Comparison of ENCODE assay signal across 19 cellular contexts in genomic region chr20:58991720-58992119, GRCh38. TPM values are rescaled to one million over a fixed set of nuclear protein-coding genes. Genes with fewer than 3 reads are reported as not detected.
DNase-seq lines count a peak whose midpoint lies in the region; FAIRE-seq and TF ChIP-seq lines count a peak whose summit lies in the region.
"Had no signal": no experiment of that assay in that cellular context is flagged by ENCODE, and none has a peak within 500 bp of the region (broad histone marks: within the 10 kb centered on the region; RNA-seq: fewer than 3 reads in every experiment).

No MANE protein-coding gene starts in this region.

- peak; percentile 17 for DNase-seq in activated CD8-positive, alpha-beta memory T cell treated with anti-CD3 and anti-CD28 coated beads, Interleukin-2, amount 50 U/mL, for 48 hours
- no peak for DNase-seq in activated CD8-positive, alpha-beta memory T cell treated with anti-CD3 and anti-CD28 coated beads, Interleukin-2, amount 50 U/mL, for 4 hours
- DNase-seq in kidney: peak; percentile 19
- DNase-seq in substantia nigra (lab: John Stamatoyannopoulos, UW): peak in 2 of 49 donors; percentile 10 to 18
- no peak for DNase-seq in KG1 (lab: John Stamatoyannopoulos, UW)
- DNase-seq in mucosa of gallbladder (ENCODE audit: low spot score): no peak
- DNase-seq: activated naive CD4-positive, alpha-beta T cell treated with anti-CD3 and anti-CD28 coated beads for 36 hours; CD4-positive, CD25-positive, alpha-beta regulatory T cell; colonic mucosa; Kasumi-1; NCI-H82; stimulated activated naive CD8-positive, alpha-beta T cell treated with anti-CD3 and anti-CD28 coated beads, Interleukin-15, Interleukin-2, amounts not matched to agents 100 U/mL and 50 U/mL, for 24 hours; T-cell had no signal

- H3K27ac ChIP-seq in kidney (ENCODE audit: low read depth in 2 of 2, low read length in 2 of 2) (no peak overlapping the region), substantia nigra (ENCODE audit: low read depth, low read length, poor library complexity, severe bottlenecking) (peak overlapping the region; percentile 17)
- H3K27ac ChIP-seq: colonic mucosa, epithelial cell of prostate, VCaP had no signal

- no peak overlapping the region for H3K9ac ChIP-seq in kidney (ENCODE audit: low read length in 2 of 2)

- peaks cover 11 to 20% of the 10 kb centered on the region in 2 donors for H3K4me1 ChIP-seq in kidney (ENCODE audit: control insufficient read depth in 1 of 2, insufficient read depth in 1 of 2, low read depth in 1 of 2, low read length in 2 of 2)
- H3K4me1 ChIP-seq: colonic mucosa had no signal

- FAIRE-seq in kidney (lab: Jason Lieb, UNC): no peak

- H3K9me3 ChIP-seq in kidney (ENCODE audit: control insufficient read depth in 1 of 2, low read length in 2 of 2): no peaks in the 10 kb centered on the region
- H3K9me3 ChIP-seq: colonic mucosa had no signal

- H3K4me3 ChIP-seq in kidney (ENCODE audit: low read length in 2 of 2): no peak overlapping the region
- H3K4me3 ChIP-seq: colonic mucosa, GM23338, lung had no signal

- peaks cover 59 to 85% of the 10 kb centered on the region in 2 donors for H3K36me3 ChIP-seq in kidney (ENCODE audit: control insufficient read depth in 1 of 2, insufficient read depth in 2 of 2, low read length in 2 of 2)

- TF ChIP-seq CTCF in kidney (IDR thresholded peaks at IDR 0.05; ENCODE audit: borderline replicate concordance, extremely low read depth, insufficient read depth): no peak

- intact Hi-C loops in kidney (cut with DNase I): no loop called here

RNA-seq across cellular contexts. Expression of gene NELFCD, which starts 10.7 kb away (rescaled TPM):
- total RNA-seq in kidney: 50.2 TPM
- 63.4 TPM for polyA plus RNA-seq in kidney (ENCODE audit: insufficient read depth, low read depth, low replicate concordance)
- total RNA-seq in mucosa of gallbladder: 55.2 TPM

RNA-seq across cellular contexts. Expression of gene CTSZ, which starts 15.3 kb away (rescaled TPM):
- total RNA-seq in kidney (200 TPM), mucosa of gallbladder (101 TPM)
- 234 TPM for polyA plus RNA-seq in kidney (ENCODE audit: insufficient read depth, low read depth, low replicate concordance)

RNA-seq across cellular contexts. Expression of gene TUBB1, which starts 27.5 kb away (rescaled TPM):
- total RNA-seq in kidney: not detected
- 0.17 TPM for polyA plus RNA-seq in kidney (ENCODE audit: insufficient read depth, low read depth, low replicate concordance)
- 0.09 TPM for total RNA-seq in mucosa of gallbladder
- total RNA-seq: A673; activated CD8-positive, alpha-beta memory T cell treated with anti-CD3 and anti-CD28 coated beads for 36 hours; activated naive CD4-positive, alpha-beta T cell treated with anti-CD3 and anti-CD28 coated beads for 36 hours; colonic mucosa; GM23338 had no signal
- polyA plus RNA-seq: GM23338 had no signal

RNA-seq across cellular contexts. Expression of gene ATP5F1E, which starts 40.4 kb away (rescaled TPM):
- total RNA-seq in kidney (67.7 TPM), mucosa of gallbladder (60.1 TPM)
- 251 TPM for polyA plus RNA-seq in kidney (ENCODE audit: insufficient read depth, low read depth, low replicate concordance)

RNA-seq across cellular contexts. Expression of gene PRELID3B, which starts 50.9 kb away (rescaled TPM):
- total RNA-seq in kidney (38.5 TPM), mucosa of gallbladder (35.0 TPM)
- 26.4 TPM for polyA plus RNA-seq in kidney (ENCODE audit: insufficient read depth, low read depth, low replicate concordance)

Comparison
In these comparisons a context has a peak if more than half of its experiments do, and no peak if none do; other contexts are left out.
1. DNase-seq: peak in activated CD8-positive, alpha-beta memory T cell treated with anti-CD3 and anti-CD28 coated beads, Interleukin-2, amount 50 U/mL, for 48 hours (single experiment) and kidney (single experiment); none in activated CD8-positive, alpha-beta memory T cell treated with anti-CD3 and anti-CD28 coated beads, Interleukin-2, amount 50 U/mL, for 4 hours (single experiment), KG1 (single experiment) and mucosa of gallbladder (single experiment).